ENCODE assay signal across 9 cellular contexts in genomic region chr7:28984631-28985030, GRCh38. TPM values are rescaled to one million over a fixed set of nuclear protein-coding genes. Genes with fewer than 3 reads are reported as not detected.
DNase-seq lines count a peak whose midpoint lies in the region; ATAC-seq and TF ChIP-seq lines count a peak whose summit lies in the region.
"Had no signal": no experiment of that assay in that cellular context is flagged by ENCODE, and none has a peak within 500 bp of the region (broad histone marks: within the 10 kb centered on the region; RNA-seq: fewer than 3 reads in every experiment).

No MANE protein-coding gene starts in this region.

- H3K4me1 Mint-ChIP-seq in MCF 10A (ENCODE audit: insufficient read depth, unreplicated experiment) = peaks cover 63% of the 10 kb centered on the region
- H3K4me1 Mint-ChIP-seq in activated CD4-positive, alpha-beta memory T cell treated with anti-CD3 and anti-CD28 coated beads, Interleukin-2, amount 10 ng/mL, durations not matched to agents 7 days and 5 days = no peaks in the 10 kb centered on the region

- H3K27me3 ChIP-seq in HUES64 (ENCODE audit: insufficient read depth, low read length) = no peaks in the 10 kb centered on the region

- POLR2A ChIA-PET in AG04449 (lab: Yijun Ruan, JAX) = no interaction called here
- POLR2A ChIA-PET in MCF 10A (lab: Yijun Ruan, JAX) = interaction anchor here (0.7 to 1.3 kb wide), 2 partner anchors 18 to 275 kb away, joined by 4 to 5 read pairs; no protein-coding TSS in a partner anchor
- POLR2A ChIA-PET in activated CD4-positive, alpha-beta memory T cell treated with anti-CD3 and anti-CD28 coated beads, Interleukin-2, amount 10 ng/mL, durations not matched to agents 7 days and 5 days (lab: Charles Lee) = no interaction called here

- H3K4me3 ChIP-seq in AG04449 (ENCODE audit: low read depth, low read length) (no peak overlapping the region), HUES64 (ENCODE audit: low read length) (no peak overlapping the region; the same call in 1 of the 2 replicates)

- peaks cover 14% of the 10 kb centered on the region for H3K9me3 Mint-ChIP-seq in MCF 10A (ENCODE audit: unreplicated experiment)
- no peaks in the 10 kb centered on the region for H3K9me3 Mint-ChIP-seq in activated CD4-positive, alpha-beta memory T cell treated with anti-CD3 and anti-CD28 coated beads, Interleukin-2, amount 10 ng/mL, durations not matched to agents 7 days and 5 days

- peak overlapping the region; percentile 11; the same call in 1 of the 2 replicates for H3K9ac ChIP-seq in HUES64 (ENCODE audit: low read depth, low read length)

- H3K4me1 ChIP-seq in HUES64 (ENCODE audit: insufficient read depth, low read length) = peaks cover 38% of the 10 kb centered on the region

- no peaks in the 10 kb centered on the region for H3K36me3 ChIP-seq in HUES64 (ENCODE audit: insufficient read depth, low read length)

- no peaks in the 10 kb centered on the region for H3K36me3 Mint-ChIP-seq in MCF 10A (ENCODE audit: insufficient read depth, unreplicated experiment)
- no peaks in the 10 kb centered on the region for H3K36me3 Mint-ChIP-seq in activated CD4-positive, alpha-beta memory T cell treated with anti-CD3 and anti-CD28 coated beads, Interleukin-2, amount 10 ng/mL, durations not matched to agents 7 days and 5 days (ENCODE audit: low read depth)

- TF ChIP-seq CTCF in AG04449 (IDR thresholded peaks at IDR 0.05; ENCODE audit: insufficient read depth, low read length, missing control alignments) (no peak), MCF 10A (IDR thresholded peaks at IDR 0.05; ENCODE audit: unreplicated experiment) (no peak)

- H3K9me3 ChIP-seq in HUES64 (ENCODE audit: insufficient read depth, low read depth, low read length) = no peaks in the 10 kb centered on the region

- 43% methylated on average over 4 of the region's 4 CpGs for WGBS in HUES64

- H3K27ac Mint-ChIP-seq in MCF 10A (ENCODE audit: low read depth, unreplicated experiment) = peak overlapping the region; percentile 78
- H3K27ac Mint-ChIP-seq in activated CD4-positive, alpha-beta memory T cell treated with anti-CD3 and anti-CD28 coated beads, Interleukin-2, amount 10 ng/mL, durations not matched to agents 7 days and 5 days = no peak overlapping the region

- BruUV-seq in MCF 10A (replicated peaks; lab: Mats Ljungman, UMichigan) = no TSS peak

- peak; percentile 62 for DNase-seq in AG04449 (ENCODE audit: low read depth, low spot score)
- DNase-seq in MCF 10A (ENCODE audit: unreplicated experiment) = peak; percentile 88
- DNase-seq in kidney tubule cell (ENCODE audit: low spot score) = peak; percentile 71
- DNase-seq in activated CD4-positive, alpha-beta memory T cell treated with anti-CD3 and anti-CD28 coated beads, Interleukin-2, amount 10 ng/mL, durations not matched to agents 7 days and 5 days = no peak

- CTCF ChIA-PET in AG04449 (lab: Yijun Ruan, JAX) = interaction anchor here (1.0 to 6.5 kb wide), 3 partner anchors 27 to 62 kb away, joined by 3 to 50 read pairs (median 3); partner anchors contain the start of gene TRIL
- CTCF ChIA-PET in MCF 10A (lab: Yijun Ruan, JAX) = interaction anchor here (0.7 kb wide), 1 partner anchor 62 kb away, joined by 3 read pairs; no protein-coding TSS in a partner anchor
- CTCF ChIA-PET in activated CD4-positive, alpha-beta memory T cell treated with anti-CD3 and anti-CD28 coated beads, Interleukin-2, amount 10 ng/mL, durations not matched to agents 7 days and 5 days (lab: Charles Lee) = no interaction called here

- peak overlapping the region; percentile 72 for H3K27ac ChIP-seq in HUES64 (ENCODE audit: low read depth, low read length)

- H3K4me3 Mint-ChIP-seq in MCF 10A (ENCODE audit: unreplicated experiment) = no peak overlapping the region
- no peak overlapping the region for H3K4me3 Mint-ChIP-seq in activated CD4-positive, alpha-beta memory T cell treated with anti-CD3 and anti-CD28 coated beads, Interleukin-2, amount 10 ng/mL, durations not matched to agents 7 days and 5 days

- H3K27me3 Mint-ChIP-seq in MCF 10A (ENCODE audit: insufficient read depth, unreplicated experiment) = no peaks in the 10 kb centered on the region
- peaks cover 6% of the 10 kb centered on the region for H3K27me3 Mint-ChIP-seq in activated CD4-positive, alpha-beta memory T cell treated with anti-CD3 and anti-CD28 coated beads, Interleukin-2, amount 10 ng/mL, durations not matched to agents 7 days and 5 days

- ATAC-seq in HG02938 (IDR thresholded peaks at IDR 0.05; ENCODE audit: unreplicated experiment) = no peak
- no peak for ATAC-seq in GM19035 (IDR thresholded peaks at IDR 0.05; ENCODE audit: unreplicated experiment)
- ATAC-seq in HG02642 (IDR thresholded peaks at IDR 0.05; ENCODE audit: poor library complexity, unreplicated experiment) = no peak

- intact Hi-C loops in MCF 10A (cut with micrococcal nuclease) = no loop called here

RNA-seq across cellular contexts. Expression of gene TRIL, which starts 26.5 kb away (rescaled TPM):
- 9.0 TPM for polyA plus RNA-seq in HUES64 (2013, experiment 1 of 2)
- polyA plus RNA-seq in HUES64 (2013, experiment 2 of 2) = 13.6 TPM
- total RNA-seq in MCF 10A (2022) = not detected in 2 replicates
- total RNA-seq in activated CD4-positive, alpha-beta memory T cell treated with anti-CD3 and anti-CD28 coated beads, Interleukin-2, amount 10 ng/mL, durations not matched to agents 7 days and 5 days = under 1 TPM in 1 of 2 experiments, not detected in 1; 0.10 TPM
- total RNA-seq: T-helper 2 cell treated with Interferon-gamma antibody and Interleukin-4, amounts not matched to agents 100 ng/mL and 5 ng/mL, for 36 hours had no signal
